ENCODE assay signal across 9 cellular contexts in the genomic region with DNA sequence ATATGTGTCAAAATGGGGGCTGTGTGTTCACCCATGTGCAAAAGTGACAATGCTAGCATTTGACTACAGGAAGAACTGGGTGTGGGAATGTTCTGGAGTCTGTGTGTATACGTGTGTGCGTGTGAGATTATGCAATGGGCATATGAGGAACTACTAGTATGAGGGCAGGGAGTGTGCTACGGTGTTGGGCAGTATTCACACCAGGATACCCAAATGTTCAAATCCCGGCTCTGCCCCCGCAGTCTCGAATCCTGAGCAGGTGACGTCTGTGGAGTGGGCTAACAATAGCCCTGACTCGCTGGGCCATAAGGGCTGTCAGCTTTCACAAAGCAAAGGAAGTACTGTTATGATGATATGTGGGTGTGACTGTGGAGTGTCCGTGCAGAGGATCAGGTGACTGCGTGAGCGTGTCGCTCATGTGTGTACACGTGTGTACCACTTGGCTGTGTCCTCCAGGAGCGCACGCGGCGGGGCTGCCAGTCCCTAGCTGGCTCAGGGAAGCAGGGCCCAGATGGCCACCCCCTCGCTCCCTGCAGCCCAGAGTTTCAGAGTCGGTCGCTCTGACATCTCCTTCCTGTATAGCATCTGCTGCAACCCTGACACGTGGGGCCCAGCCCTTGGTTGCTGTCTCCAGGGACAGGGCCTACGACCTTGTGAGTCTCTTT. TPM values are rescaled to one million over a fixed set of nuclear protein-coding genes. Genes with fewer than 3 reads are reported as not detected.
DNase-seq lines count a peak whose midpoint lies in the region; ATAC-seq and TF ChIP-seq lines count a peak whose summit lies in the region.
"Had no signal": no experiment of that assay in that cellular context is flagged by ENCODE, and none has a peak within 500 bp of the region (broad histone marks: within the 10 kb centered on the region; RNA-seq: fewer than 3 reads in every experiment).

No MANE protein-coding gene starts in this region.

- no peaks in the 10 kb centered on the region for H3K27me3 ChIP-seq in spleen (replicated peaks in 1 of 7)
- H3K27me3 ChIP-seq: pancreas had no signal

- no peaks in the 10 kb centered on the region for H3K9me3 ChIP-seq in spleen
- H3K9me3 ChIP-seq: pancreas had no signal

- peaks cover 0 to 4% (median 0%) of the 10 kb centered on the region in 6 donors for H3K36me3 ChIP-seq in spleen
- H3K36me3 ChIP-seq: pancreas had no signal

- no peak for TF ChIP-seq POLR2A in spleen (IDR thresholded peaks at IDR 0.05)

- H3K27ac ChIP-seq in spleen = peak overlapping the region; percentile 15 to 85 (median 58)
- H3K27ac ChIP-seq: pancreas had no signal

- H3K4me1 Mint-ChIP-seq in activated CD8-positive, alpha-beta T cell treated with anti-CD3 and anti-CD28 coated beads, Interleukin-2, amount 10 ng/mL, durations not matched to agents 7 days and 5 days (ENCODE audit: low read depth) = peaks cover 24% of the 10 kb centered on the region
- H3K4me1 Mint-ChIP-seq in HFFc6 (ENCODE audit: low read depth) = no peaks in the 10 kb centered on the region

- peak; percentile 85 for ATAC-seq in GM19372 (IDR thresholded peaks at IDR 0.05; ENCODE audit: low read depth, unreplicated experiment)
- peak; percentile 73 for ATAC-seq in HG03196 (IDR thresholded peaks at IDR 0.05; ENCODE audit: unreplicated experiment)
- ATAC-seq in activated CD8-positive, alpha-beta T cell treated with anti-CD3 and anti-CD28 coated beads, Interleukin-2, amount 10 ng/mL, durations not matched to agents 7 days and 5 days = no peak

- H3K27me3 Mint-ChIP-seq in activated CD8-positive, alpha-beta T cell treated with anti-CD3 and anti-CD28 coated beads, Interleukin-2, amount 10 ng/mL, durations not matched to agents 7 days and 5 days (ENCODE audit: low read depth) = no peaks in the 10 kb centered on the region
- peaks cover 43% of the 10 kb centered on the region for H3K27me3 Mint-ChIP-seq in HFFc6 (ENCODE audit: insufficient read depth)

- no peaks in the 10 kb centered on the region for H3K9me3 Mint-ChIP-seq in activated CD8-positive, alpha-beta T cell treated with anti-CD3 and anti-CD28 coated beads, Interleukin-2, amount 10 ng/mL, durations not matched to agents 7 days and 5 days (ENCODE audit: insufficient read depth)
- no peaks in the 10 kb centered on the region for H3K9me3 Mint-ChIP-seq in HFFc6

- peaks cover 19 to 74% (median 36%) of the 10 kb centered on the region in 6 donors for H3K4me1 ChIP-seq in spleen
- H3K4me1 ChIP-seq: pancreas had no signal

- H3K36me3 Mint-ChIP-seq in activated CD8-positive, alpha-beta T cell treated with anti-CD3 and anti-CD28 coated beads, Interleukin-2, amount 10 ng/mL, durations not matched to agents 7 days and 5 days (ENCODE audit: low read depth) = peaks cover 5% of the 10 kb centered on the region
- H3K36me3 Mint-ChIP-seq in HFFc6 (ENCODE audit: low read depth) = no peaks in the 10 kb centered on the region

- intact Hi-C loops in spleen (cut with DNase I; ENCODE audit: low total_unique reads) = no loop called here

- 31 to 53% (median 40%) methylated on average over 20 to 22 of the region's 22 CpGs for WGBS in spleen, 5 donors

- POLR2A ChIA-PET in activated CD8-positive, alpha-beta T cell treated with anti-CD3 and anti-CD28 coated beads, Interleukin-2, amount 10 ng/mL, durations not matched to agents 7 days and 5 days (lab: Charles Lee) = interaction anchor here (1.1 kb wide), 1 partner anchor 30 kb away, joined by 3 read pairs; no protein-coding TSS in a partner anchor

- no peak overlapping the region for H3K4me3 Mint-ChIP-seq in activated CD8-positive, alpha-beta T cell treated with anti-CD3 and anti-CD28 coated beads, Interleukin-2, amount 10 ng/mL, durations not matched to agents 7 days and 5 days
- H3K4me3 Mint-ChIP-seq in HFFc6 = no peak overlapping the region

- peak overlapping the region; percentile 33 for H3K4me3 ChIP-seq in GM12865 (ENCODE audit: low read depth, low read length)
- peak overlapping the region in 1 of 8 donors; percentile 17 for H3K4me3 ChIP-seq in spleen
- H3K4me3 ChIP-seq: pancreas had no signal

- DNase-seq in GM12865 (ENCODE audit: low read depth) = peak; percentile 88
- no peak for DNase-seq in activated CD8-positive, alpha-beta T cell treated with anti-CD3 and anti-CD28 coated beads, Interleukin-2, amount 10 ng/mL, durations not matched to agents 7 days and 5 days
- peak; percentile 92 for DNase-seq in spleen
- no peak for DNase-seq in mesenteric fat pad (ENCODE audit: low spot score)
- DNase-seq in activated CD8-positive, alpha-beta memory T cell treated with anti-CD3 and anti-CD28 coated beads for 24 hours = no peak
- no peak for DNase-seq in HFFc6

- CTCF ChIA-PET in activated CD8-positive, alpha-beta T cell treated with anti-CD3 and anti-CD28 coated beads, Interleukin-2, amount 10 ng/mL, durations not matched to agents 7 days and 5 days (lab: Charles Lee) = no interaction called here

- TF ChIP-seq CTCF in GM12865 (IDR thresholded peaks at IDR 0.05; ENCODE audit: insufficient read depth, low read depth, low read length, missing control alignments) (no peak), spleen (IDR thresholded peaks at IDR 0.05 in 8 of 11, conservative IDR thresholded peaks at IDR 0.05 in 3 of 11) (no peak), HFFc6 (IDR thresholded peaks at IDR 0.05) (no peak)

- peak overlapping the region; percentile 25 for H3K27ac Mint-ChIP-seq in activated CD8-positive, alpha-beta T cell treated with anti-CD3 and anti-CD28 coated beads, Interleukin-2, amount 10 ng/mL, durations not matched to agents 7 days and 5 days
- H3K27ac Mint-ChIP-seq in HFFc6 = no peak overlapping the region

RNA-seq across cellular contexts. Expression of gene IQSEC1, which starts 27.2 kb away (rescaled TPM):
- 10 to 100 TPM; 47.8 to 53.8 TPM for total RNA-seq in activated CD8-positive, alpha-beta T cell treated with anti-CD3 and anti-CD28 coated beads, Interleukin-2, amount 10 ng/mL, durations not matched to agents 7 days and 5 days
- total RNA-seq in spleen = 100 to 1,000 TPM; 107 to 170 (median 123) TPM
- polyA plus RNA-seq in spleen = 10 to 100 TPM; 23.0 to 39.1 (median 38.7) TPM
- 70.1 TPM for total RNA-seq in mesenteric fat pad
- 10 to 100 TPM; 21.1 to 25.1 (median 21.9) TPM for total RNA-seq in HFFc6 (2021; fragmentation: NEBNext Ultra II Directional; extraction: Animal tissue kit (Norgen Biotek cat#: 25700))

Comparison
In these comparisons a context has a peak if more than half of its experiments do, and no peak if none do; other contexts are left out.
1. DNase-seq: peak in GM12865 (single experiment) and spleen (single experiment); none in activated CD8-positive, alpha-beta T cell treated with anti-CD3 and anti-CD28 coated beads, Interleukin-2, amount 10 ng/mL, durations not matched to agents 7 days and 5 days (single experiment), mesenteric fat pad (single experiment), activated CD8-positive, alpha-beta memory T cell treated with anti-CD3 and anti-CD28 coated beads for 24 hours (single experiment) and HFFc6 (single experiment).